Comparison of ENCODE assay signal across 9 cellular contexts in the genomic region with DNA sequence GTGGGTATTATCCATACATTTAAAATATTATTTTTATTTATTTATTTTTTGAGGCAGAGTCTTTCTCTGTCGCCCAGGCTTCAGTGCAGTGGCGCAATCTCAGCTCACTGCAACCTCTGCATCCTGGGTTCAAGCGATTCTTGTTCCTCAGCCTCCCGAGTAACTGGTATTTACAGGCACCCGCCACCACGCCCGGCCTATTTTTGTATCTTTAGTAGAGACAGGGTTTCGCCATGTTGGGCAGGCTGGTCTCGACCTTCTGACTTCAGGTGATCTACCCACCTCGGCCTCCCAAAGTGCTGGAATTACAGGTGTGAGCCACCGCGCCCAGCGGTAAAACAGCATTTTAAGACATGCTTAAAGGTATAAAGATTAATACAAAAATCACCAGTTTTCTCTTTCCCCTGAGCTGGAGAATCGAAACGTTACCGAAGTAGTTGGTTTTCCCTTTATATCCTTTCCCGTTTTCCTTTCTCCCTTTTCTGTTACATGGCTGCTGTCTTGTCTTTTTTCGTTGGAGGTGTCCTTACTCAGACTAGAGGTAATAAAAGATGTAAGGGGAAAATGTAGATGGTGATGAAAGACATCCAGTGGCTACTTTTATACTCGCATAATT. TPM values are rescaled to one million over a fixed set of nuclear protein-coding genes. Genes with fewer than 3 reads are reported as not detected.
A peak's percentile ranks its signal among the peaks of the same experiment; 100 is the strongest.
DNase-seq lines count a peak whose midpoint lies in the region; ATAC-seq, FAIRE-seq and TF ChIP-seq lines count a peak whose summit lies in the region.
"Had no signal": no experiment of that assay in that cellular context is flagged by ENCODE, and none has a peak within 500 bp of the region (broad histone marks: within the 10 kb centered on the region; RNA-seq: fewer than 3 reads in every experiment).

No MANE protein-coding gene starts in this region.

- TF ChIP-seq EP300 in HepG2 (IDR thresholded peaks at IDR 0.05; ENCODE audit: low read depth in 2 of 2, low read length in 2 of 2) = no peak
- TF ChIP-seq EP300 in HepG2 (CRISPR knock-in tag; IDR thresholded peaks at IDR 0.05; ENCODE audit: borderline replicate concordance) = no peak

- in situ Hi-C loops in HepG2 (cut with HindIII; ENCODE audit: extremely low pct_ligation_motif_present, low pct_unique_long_range_greater_than_20kb) = loop anchor here (25.0 kb wide), 1 partner anchor 999 kb away; no protein-coding TSS in a partner anchor

- H3K27me3 ChIP-seq in cardiac muscle cell (no peaks in the 10 kb centered on the region), right atrium auricular region (no peaks in the 10 kb centered on the region), astrocyte (ENCODE audit: insufficient read depth, low read length) (no peaks in the 10 kb centered on the region), HepG2 (ENCODE audit: control insufficient read depth in 1 of 2, insufficient read depth in 2 of 2, low read length in 2 of 2) (no peaks in the 10 kb centered on the region; a peak in 1 of 5 replicates), tibial artery (no peaks in the 10 kb centered on the region)

- H4K20me1 ChIP-seq in astrocyte (ENCODE audit: insufficient read depth, low read length) = peaks cover 38% of the 10 kb centered on the region
- H4K20me1 ChIP-seq in HepG2 (ENCODE audit: insufficient read depth, low read length) = peaks cover 49% of the 10 kb centered on the region

- H3K9ac ChIP-seq in astrocyte (ENCODE audit: low read length) (peak overlapping the region; percentile 99), HepG2 (ENCODE audit: insufficient read depth, low read depth, low read length) (peak overlapping the region; percentile 99; the same call in 1 of the 2 replicates)

- no peak for TF ChIP-seq POLR2A in HepG2 (IDR thresholded peaks at IDR 0.05; ENCODE audit: insufficient read depth in 1 of 2, low read depth in 2 of 2, low read length in 2 of 2)

- TF ChIP-seq CTCF in cardiac muscle cell (IDR thresholded peaks at IDR 0.05; ENCODE audit: low read depth, low read length) (no peak), right atrium auricular region (IDR thresholded peaks at IDR 0.05) (no peak), astrocyte (IDR thresholded peaks at IDR 0.05; ENCODE audit: insufficient read depth, low read depth, low read length) (no peak), HepG2 (CRISPR knock-in tag; IDR thresholded peaks at IDR 0.05) (no peak), tibial artery (IDR thresholded peaks at IDR 0.05) (no peak)

- H3K4me1 ChIP-seq in cardiac muscle cell (ENCODE audit: low read depth) (peaks cover 18% of the 10 kb centered on the region), right atrium auricular region (peaks cover 0 to 47% of the 10 kb centered on the region in 2 donors), astrocyte (ENCODE audit: insufficient read depth, low read length) (peaks cover 20% of the 10 kb centered on the region), HepG2 (ENCODE audit: insufficient read depth, low read length) (peaks cover 47% of the 10 kb centered on the region), tibial artery (peaks cover 0 to 43% (median 18%) of the 10 kb centered on the region in 4 donors)

- H3K36me3 ChIP-seq in cardiac muscle cell (no peaks in the 10 kb centered on the region), right atrium auricular region (no peaks in the 10 kb centered on the region), astrocyte (ENCODE audit: insufficient read depth, low read length) (no peaks in the 10 kb centered on the region), HepG2 (replicated peaks in 1 of 2; ENCODE audit: control insufficient read depth in 1 of 2, insufficient read depth in 2 of 2, low read length in 2 of 2) (peaks cover 0 to 7% of the 10 kb centered on the region in 2 experiments; a peak in 1 of 5 replicates), tibial artery (no peaks in the 10 kb centered on the region)

- H3K4me3 ChIP-seq in cardiac muscle cell = peak overlapping the region; percentile 93
- peak overlapping the region in 1 of 2 donors; percentile 80 for H3K4me3 ChIP-seq in right atrium auricular region
- peak overlapping the region; percentile 93 for H3K4me3 ChIP-seq in astrocyte (ENCODE audit: insufficient read depth, low read depth, low read length)
- peak overlapping the region; percentile 86 to 96 (median 92) for H3K4me3 ChIP-seq in HepG2 (replicated peaks in 1 of 3; ENCODE audit: insufficient read depth in 1 of 3, low read depth in 2 of 3, low read length in 3 of 3)
- peak overlapping the region; percentile 67 to 99 for H3K4me3 ChIP-seq in tibial artery

- H3K36me3 Mint-ChIP-seq in astrocyte (ENCODE audit: low read depth, unreplicated experiment) = peaks cover 2% of the 10 kb centered on the region

- peak overlapping the region; percentile 73 for H3K27ac Mint-ChIP-seq in astrocyte (ENCODE audit: unreplicated experiment)

- H3K4me3 Mint-ChIP-seq in astrocyte (ENCODE audit: unreplicated experiment) = peak overlapping the region; percentile 84

- FAIRE-seq in astrocyte (lab: Jason Lieb, UNC) (no peak), HepG2 (lab: Jason Lieb, UNC) (no peak)

- peaks cover 72% of the 10 kb centered on the region for H3K79me2 ChIP-seq in astrocyte (ENCODE audit: insufficient read depth, low read length)
- peaks cover 73% of the 10 kb centered on the region for H3K79me2 ChIP-seq in HepG2 (ENCODE audit: insufficient read depth, low read length)

- H2AFZ ChIP-seq in astrocyte (ENCODE audit: low read depth, low read length) (no peak overlapping the region), HepG2 (ENCODE audit: low read length) (no peak overlapping the region)

- H3K9me3 ChIP-seq in cardiac muscle cell (ENCODE audit: low read depth) = no peaks in the 10 kb centered on the region
- H3K9me3 ChIP-seq in right atrium auricular region = no peaks in the 10 kb centered on the region
- H3K9me3 ChIP-seq in astrocyte (ENCODE audit: insufficient read depth, low read depth, low read length) = no peaks in the 10 kb centered on the region
- no peaks in the 10 kb centered on the region for H3K9me3 ChIP-seq in HepG2 (ENCODE audit: low read length)
- no peaks in the 10 kb centered on the region for H3K9me3 ChIP-seq in tibial artery

- peaks cover 16% of the 10 kb centered on the region for H3K4me1 Mint-ChIP-seq in astrocyte (ENCODE audit: low read depth, unreplicated experiment)

- H3K4me2 ChIP-seq in astrocyte (ENCODE audit: low read length) (peak overlapping the region; percentile 90), HepG2 (ENCODE audit: low read depth, low read length) (peak overlapping the region; percentile 75)

- POLR2A ChIA-PET in HepG2 (lab: Yijun Ruan, JAX) = no interaction called here

- no peak for DNase-seq in cardiac muscle cell (ENCODE audit: low read depth in 1 of 2, low spot score in 1 of 2)
- DNase-seq in right atrium auricular region (ENCODE audit: low spot score) = no peak
- no peak for DNase-seq in astrocyte (ENCODE audit: low read depth)
- no peak for DNase-seq in HepG2 (ENCODE audit: low spot score)
- DNase-seq in tibial artery = no peak
- no peak for DNase-seq in NOMO-1 treated with DMSO at 0.1 percent for 48 hours (lab: John Stamatoyannopoulos, UW; ENCODE audit: unreplicated experiment)
- DNase-seq in stimulated activated CD4-positive, alpha-beta T cell treated with anti-CD3 and anti-CD28 coated beads, Interleukin-4, amount 100 ng/mL, for 4 hours = no peak
- DNase-seq: NCI-H1694 treated with DMSO at 0.1 percent for 48 hours had no signal

- TF ChIP-seq RAD21 in HepG2 (CRISPR knock-in tag; IDR thresholded peaks at IDR 0.05) = no peak

- 39% methylated on average over 19 of the region's 19 CpGs for WGBS in HepG2 (ENCODE audit: low lambda C conversion rate)

- intact Hi-C loops in HepG2 (cut with micrococcal nuclease; ENCODE audit: unreplicated experiment) = no loop called here
- intact Hi-C loops in tibial artery (cut with DNase I; ENCODE audit: low total_unique reads) = no loop called here

- H3K27ac ChIP-seq in cardiac muscle cell (peak overlapping the region; percentile 99), right atrium auricular region (peak overlapping the region in 1 of 2 donors; percentile 99), astrocyte (ENCODE audit: low read depth, low read length) (no peak overlapping the region), HepG2 (ENCODE audit: extremely low read length, insufficient read depth, low read length) (peak overlapping the region; percentile 14), tibial artery (peak overlapping the region in 1 of 2 donors; percentile 99)

- H3K27me3 Mint-ChIP-seq in astrocyte (ENCODE audit: low read depth, unreplicated experiment) = no peaks in the 10 kb centered on the region

- CTCF ChIA-PET in HepG2 (lab: Yijun Ruan, JAX; ENCODE audit: low intra/inter-chr PET ratio, low total read pairs) = no interaction called here

- H3K9me3 Mint-ChIP-seq in astrocyte (ENCODE audit: unreplicated experiment) = no peaks in the 10 kb centered on the region

- ATAC-seq in HepG2 (no peak), GM18517 (IDR thresholded peaks at IDR 0.05; ENCODE audit: unreplicated experiment) (no peak)

- BruUV-seq in HepG2 (replicated peaks; lab: Mats Ljungman, UMichigan) = no TSS peak

RNA-seq across cellular contexts. Expression of a gene that starts 1.7 kb away (rescaled TPM):
- 22.7 and 30.3 TPM in 2 replicates for total RNA-seq in cardiac muscle cell
- 15.9 and 18.8 TPM in 2 replicates for polyA plus RNA-seq in cardiac muscle cell
- total RNA-seq in right atrium auricular region = 1 to 10 TPM; 7.9 to 9.2 TPM
- total RNA-seq in astrocyte = 32.6 and 36.7 TPM in 2 replicates
- 32.7 and 50.9 TPM in 2 replicates for total RNA-seq in HepG2 (2016; rRNA removed; fragmentation: Illumina TruSeq; extraction: Trizol)
- total RNA-seq in HepG2 (2016; cell fraction: cytosol; rRNA removed; fragmentation: Illumina TruSeq; extraction: Trizol; ENCODE audit: low read depth) = 1.9 and 2.0 TPM in 2 replicates
- total RNA-seq in HepG2 (2016; cell fraction: insoluble cytoplasmic fraction; rRNA removed; fragmentation: Illumina TruSeq; extraction: Trizol) = 33.2 and 47.1 TPM in 2 replicates
- 13.2 and 15.1 TPM in 2 replicates for total RNA-seq in HepG2 (2016; cell fraction: membrane; rRNA removed; fragmentation: Illumina TruSeq; extraction: Trizol)
- 46.9 and 47.2 TPM in 2 replicates for total RNA-seq in HepG2 (2016; cell fraction: nucleus; rRNA removed; fragmentation: Illumina TruSeq; extraction: Trizol)
- 19.4 and 26.6 TPM in 2 replicates for polyA plus RNA-seq in HepG2 (2011; rRNA removed)
- polyA plus RNA-seq in HepG2 (2011; cell fraction: cytosol; rRNA removed) = 6.7 and 13.3 TPM in 2 replicates
- polyA plus RNA-seq in HepG2 (2011; cell fraction: nucleus; rRNA removed) = 19.4 and 23.3 TPM in 2 replicates
- polyA plus RNA-seq in HepG2 (2012) = 27.3 and 31.3 TPM in 2 replicates
- 1.0 and 1.2 TPM in 2 replicates for polyA plus RNA-seq in HepG2 (2016; cell fraction: cytosol; fragmentation: Illumina TruSeq; extraction: Trizol; ENCODE audit: low read depth)
- 37.4 and 42.1 TPM in 2 replicates for polyA plus RNA-seq in HepG2 (2016; cell fraction: insoluble cytoplasmic fraction; fragmentation: Illumina TruSeq; extraction: Trizol; ENCODE audit: low read depth)
- polyA plus RNA-seq in HepG2 (2016; cell fraction: membrane; fragmentation: Illumina TruSeq; extraction: Trizol; ENCODE audit: low read depth) = 5.2 and 5.9 TPM in 2 replicates
- polyA plus RNA-seq in HepG2 (2016; cell fraction: nucleus; fragmentation: Illumina TruSeq; extraction: Trizol; ENCODE audit: insufficient read depth, low read depth) = 48.6 and 49.3 TPM in 2 replicates
- polyA minus RNA-seq in HepG2 (2011; rRNA and poly(A)+ RNA removed; ENCODE audit: low replicate concordance) = 3.5 and 13.6 TPM in 2 replicates
- 39.7 and 46.7 TPM in 2 replicates for polyA minus RNA-seq in HepG2 (2011; cell fraction: cytosol; rRNA and poly(A)+ RNA removed)
- 68.9 and 74.0 TPM in 2 replicates for polyA minus RNA-seq in HepG2 (2011; cell fraction: nucleus; rRNA and poly(A)+ RNA removed)

RNA-seq across cellular contexts. Expression of a gene that starts 9.5 kb away (rescaled TPM):
- total RNA-seq in cardiac muscle cell (7.3 and 11.4 TPM in 2 replicates), right atrium auricular region (1 to 10 TPM; 5.3 to 8.8 TPM), astrocyte (5.9 and 7.3 TPM in 2 replicates), HepG2 (2016; rRNA removed; fragmentation: Illumina TruSeq; extraction: Trizol) (15.6 and 17.2 TPM in 2 replicates)
- polyA plus RNA-seq in cardiac muscle cell (15.4 and 26.1 TPM in 2 replicates), HepG2 (2011; rRNA removed) (19.3 and 19.6 TPM in 2 replicates)
- 6.3 and 6.6 TPM in 2 replicates for total RNA-seq in HepG2 (2016; cell fraction: cytosol; rRNA removed; fragmentation: Illumina TruSeq; extraction: Trizol; ENCODE audit: low read depth)
- total RNA-seq in HepG2 (2016; cell fraction: insoluble cytoplasmic fraction; rRNA removed; fragmentation: Illumina TruSeq; extraction: Trizol) = 16.0 and 16.7 TPM in 2 replicates
- 7.7 and 8.6 TPM in 2 replicates for total RNA-seq in HepG2 (2016; cell fraction: membrane; rRNA removed; fragmentation: Illumina TruSeq; extraction: Trizol)
- total RNA-seq in HepG2 (2016; cell fraction: nucleus; rRNA removed; fragmentation: Illumina TruSeq; extraction: Trizol) = 27.1 and 28.7 TPM in 2 replicates
- polyA plus RNA-seq in HepG2 (2011; cell fraction: cytosol; rRNA removed) = 4.8 and 7.9 TPM in 2 replicates
- 35.5 and 54.9 TPM in 2 replicates for polyA plus RNA-seq in HepG2 (2011; cell fraction: nucleus; rRNA removed)
- polyA plus RNA-seq in HepG2 (2012) = 16.8 and 17.5 TPM in 2 replicates
- 0.74 and 0.86 TPM in 2 replicates for polyA plus RNA-seq in HepG2 (2016; cell fraction: cytosol; fragmentation: Illumina TruSeq; extraction: Trizol; ENCODE audit: low read depth)
- polyA plus RNA-seq in HepG2 (2016; cell fraction: insoluble cytoplasmic fraction; fragmentation: Illumina TruSeq; extraction: Trizol; ENCODE audit: low read depth) = 10.7 and 14.7 TPM in 2 replicates
- 2.3 and 2.6 TPM in 2 replicates for polyA plus RNA-seq in HepG2 (2016; cell fraction: membrane; fragmentation: Illumina TruSeq; extraction: Trizol; ENCODE audit: low read depth)
- 31.5 and 36.7 TPM in 2 replicates for polyA plus RNA-seq in HepG2 (2016; cell fraction: nucleus; fragmentation: Illumina TruSeq; extraction: Trizol; ENCODE audit: insufficient read depth, low read depth)
- 5.9 and 10.4 TPM in 2 replicates for polyA minus RNA-seq in HepG2 (2011; rRNA and poly(A)+ RNA removed; ENCODE audit: low replicate concordance)
- 8.7 and 9.6 TPM in 2 replicates for polyA minus RNA-seq in HepG2 (2011; cell fraction: cytosol; rRNA and poly(A)+ RNA removed)
- polyA minus RNA-seq in HepG2 (2011; cell fraction: nucleus; rRNA and poly(A)+ RNA removed) = 82.9 and 109 TPM in 2 replicates
